Comparison of ENCODE assay signal across 9 cellular contexts in the genomic region with DNA sequence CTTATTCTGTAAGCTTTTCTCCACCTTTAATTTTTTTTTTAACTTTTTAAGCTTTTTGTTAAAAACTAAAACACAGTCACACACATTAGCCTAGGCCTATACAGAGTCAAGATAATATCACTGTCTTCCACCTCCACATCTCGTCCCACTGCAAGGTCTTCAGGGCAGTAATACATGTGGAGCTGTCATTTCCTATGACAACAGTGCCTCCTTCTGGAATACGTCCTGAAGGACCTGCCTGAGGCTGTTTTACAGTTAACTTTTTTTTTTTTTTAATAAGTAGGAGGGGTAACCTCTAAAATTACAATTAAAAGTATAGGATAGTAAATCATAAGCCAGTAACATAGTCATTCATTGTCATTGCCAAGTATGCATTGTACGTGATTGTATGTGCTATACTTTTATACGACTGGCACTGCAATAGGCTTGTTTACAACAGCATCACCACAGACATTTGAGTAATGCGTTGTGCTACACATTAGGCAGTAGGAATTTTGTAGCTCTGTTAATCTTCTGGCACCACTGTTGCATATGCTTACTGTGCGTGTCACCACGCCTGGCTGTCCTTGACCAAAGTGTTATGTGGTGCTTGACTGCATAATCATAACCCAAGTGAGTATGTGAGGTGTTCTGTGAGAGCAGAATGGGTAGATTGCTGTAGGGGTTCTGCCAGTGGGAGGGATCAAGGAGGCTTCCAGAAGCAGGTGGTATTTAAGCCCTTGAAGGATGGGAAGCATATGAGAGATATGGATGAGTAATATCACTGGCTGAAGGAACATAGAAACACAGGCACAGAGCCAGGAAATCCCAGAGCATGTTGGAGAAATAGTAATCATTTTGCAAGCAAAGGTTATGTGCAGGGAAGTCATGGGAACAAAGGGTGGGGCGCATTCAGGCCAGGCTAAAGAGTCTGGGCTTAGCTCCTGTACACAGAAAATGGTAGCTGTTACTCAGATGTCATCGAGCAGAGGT. TPM values are rescaled to one million over a fixed set of nuclear protein-coding genes. Genes with fewer than 3 reads are reported as not detected.
DNase-seq lines count a peak whose midpoint lies in the region; ATAC-seq and TF ChIP-seq lines count a peak whose summit lies in the region.
"Had no signal": no experiment of that assay in that cellular context is flagged by ENCODE, and none has a peak within 500 bp of the region (broad histone marks: within the 10 kb centered on the region; RNA-seq: fewer than 3 reads in every experiment).

No MANE protein-coding gene starts in this region.

- no peaks in the 10 kb centered on the region for H3K27me3 Mint-ChIP-seq in chondrocyte (ENCODE audit: low read depth)
- H3K27me3 Mint-ChIP-seq in naive thymus-derived CD4-positive, alpha-beta T cell = no peaks in the 10 kb centered on the region
- H3K27me3 Mint-ChIP-seq: activated naive CD4-positive, alpha-beta T cell treated with anti-CD3 and anti-CD28 coated beads, Interleukin-2, amount 50 U/mL, for 24 hours had no signal

- no peaks in the 10 kb centered on the region for H3K9me3 ChIP-seq in naive thymus-derived CD4-positive, alpha-beta T cell (ENCODE audit: control insufficient read depth in 2 of 3, low read length in 3 of 3)

- H3K36me3 ChIP-seq in naive thymus-derived CD4-positive, alpha-beta T cell (ENCODE audit: control insufficient read depth in 2 of 3, insufficient read depth in 3 of 3, low read length in 3 of 3) = peaks cover 0 to 38% (median 7%) of the 10 kb centered on the region in 3 experiments

- H3K27me3 ChIP-seq in naive thymus-derived CD4-positive, alpha-beta T cell (ENCODE audit: control insufficient read depth in 2 of 2, insufficient read depth in 2 of 2, low read length in 2 of 2) = no peaks in the 10 kb centered on the region

- no peak overlapping the region for H3K27ac ChIP-seq in naive thymus-derived CD4-positive, alpha-beta T cell (ENCODE audit: low read depth, low read length)

- DNase-seq in SIG-M5 treated with dmso at 0.1 percent for 504 hours (lab: John Stamatoyannopoulos, UW; ENCODE audit: unreplicated experiment) = peak; percentile 29
- no peak for DNase-seq in SIG-M5 (lab: John Stamatoyannopoulos, UW)
- DNase-seq in NCI-H1694 treated with DMSO at 0.1 percent for 48 hours (lab: John Stamatoyannopoulos, UW) = peak; percentile 10
- DNase-seq in chondrocyte (ENCODE audit: low spot score) = no peak
- DNase-seq in naive thymus-derived CD4-positive, alpha-beta T cell = peak in 6 of 9 donors; percentile 7 to 49 (median 24)
- no peak for DNase-seq in activated T-cell treated with anti-CD3 and anti-CD28 coated beads, Interleukin-2, amount 50 U/mL, for 1 hour
- no peak for DNase-seq in stimulated activated CD8-positive, alpha-beta memory T cell treated with anti-CD3 and anti-CD28 coated beads, Interleukin-4, amount 100 ng/mL, for 48 hours

- POLR2A ChIA-PET in naive thymus-derived CD4-positive, alpha-beta T cell (lab: Charles Lee) = no interaction called here

- peak; percentile 76 for TF ChIP-seq CTCF in chondrocyte (IDR thresholded peaks at IDR 0.05)

- ATAC-seq in naive thymus-derived CD4-positive, alpha-beta T cell = peak; percentile 36
- no peak for ATAC-seq in GM19328 (IDR thresholded peaks at IDR 0.05; ENCODE audit: unreplicated experiment)

- H3K4me3 Mint-ChIP-seq in chondrocyte (ENCODE audit: unreplicated experiment) = no peak overlapping the region
- H3K4me3 Mint-ChIP-seq in naive thymus-derived CD4-positive, alpha-beta T cell = no peak overlapping the region
- H3K4me3 Mint-ChIP-seq: activated naive CD4-positive, alpha-beta T cell treated with anti-CD3 and anti-CD28 coated beads, Interleukin-2, amount 50 U/mL, for 24 hours had no signal

- H3K9me3 Mint-ChIP-seq in chondrocyte (ENCODE audit: low read depth) = no peaks in the 10 kb centered on the region
- no peaks in the 10 kb centered on the region for H3K9me3 Mint-ChIP-seq in naive thymus-derived CD4-positive, alpha-beta T cell
- H3K9me3 Mint-ChIP-seq: activated naive CD4-positive, alpha-beta T cell treated with anti-CD3 and anti-CD28 coated beads, Interleukin-2, amount 50 U/mL, for 24 hours had no signal

- intact Hi-C loops in naive thymus-derived CD4-positive, alpha-beta T cell (cut with micrococcal nuclease) = loop anchor here (2.0 to 10.0 kb wide), 4 partner anchors 110 to 193 kb away; no protein-coding TSS in a partner anchor

- H3K4me1 ChIP-seq in naive thymus-derived CD4-positive, alpha-beta T cell (ENCODE audit: control insufficient read depth in 2 of 2, insufficient read depth in 2 of 2, low read length in 2 of 2) = no peaks in the 10 kb centered on the region

- CTCF ChIA-PET in naive thymus-derived CD4-positive, alpha-beta T cell (lab: Charles Lee) = interaction anchor here (0.5 to 1.3 kb wide), 11 partner anchors 17 to 193 kb away, joined by 3 to 8 read pairs (median 5); no protein-coding TSS in a partner anchor

- peaks cover 19% of the 10 kb centered on the region for H3K36me3 Mint-ChIP-seq in chondrocyte (ENCODE audit: low read depth)
- H3K36me3 Mint-ChIP-seq in naive thymus-derived CD4-positive, alpha-beta T cell = peaks cover 9 to 58% (median 22%) of the 10 kb centered on the region in 5 donors

- H3K27ac Mint-ChIP-seq in chondrocyte (ENCODE audit: unreplicated experiment) = peak overlapping the region; percentile 56
- H3K27ac Mint-ChIP-seq in naive thymus-derived CD4-positive, alpha-beta T cell = peak overlapping the region in 4 of 9 donors; percentile 7 to 23 (median 12)
- H3K27ac Mint-ChIP-seq: activated naive CD4-positive, alpha-beta T cell treated with anti-CD3 and anti-CD28 coated beads, Interleukin-2, amount 50 U/mL, for 24 hours had no signal

- peaks cover 31% of the 10 kb centered on the region for H3K4me1 Mint-ChIP-seq in chondrocyte (ENCODE audit: low read depth)
- peaks cover 21 to 38% (median 27%) of the 10 kb centered on the region in 7 donors for H3K4me1 Mint-ChIP-seq in naive thymus-derived CD4-positive, alpha-beta T cell

- H3K4me3 ChIP-seq in naive thymus-derived CD4-positive, alpha-beta T cell (ENCODE audit: low read length) = no peak overlapping the region

RNA-seq across cellular contexts. Expression of gene FBXO22, which starts 18.3 kb away (rescaled TPM):
- total RNA-seq in chondrocyte = 33.6 to 40.1 TPM (median 35.1 TPM) in 3 replicates
- 10 to 100 TPM in 4 of 5 experiments, 1 to 10 TPM in 1; 9.7 to 34.5 (median 25.5) TPM for total RNA-seq in naive thymus-derived CD4-positive, alpha-beta T cell
- 10 to 100 TPM; 14.7 to 15.3 TPM for polyA plus RNA-seq in naive thymus-derived CD4-positive, alpha-beta T cell

Comparison
In these comparisons a context has a peak if more than half of its experiments do, and no peak if none do; other contexts are left out.
1. DNase-seq: peak in SIG-M5 treated with dmso at 0.1 percent for 504 hours (single experiment), NCI-H1694 treated with DMSO at 0.1 percent for 48 hours (single experiment) and naive thymus-derived CD4-positive, alpha-beta T cell (6 of 9); none in SIG-M5 (single experiment), chondrocyte (single experiment), activated T-cell treated with anti-CD3 and anti-CD28 coated beads, Interleukin-2, amount 50 U/mL, for 1 hour (single experiment) and stimulated activated CD8-positive, alpha-beta memory T cell treated with anti-CD3 and anti-CD28 coated beads, Interleukin-4, amount 100 ng/mL, for 48 hours (single experiment).